20 cellular contexts compared by ENCODE assay signal in genomic region chr12:120798696-120799095, GRCh38.
A peak's percentile ranks its signal among the peaks of the same experiment; 100 is the strongest.
DNase-seq lines count a peak whose midpoint lies in the region; ATAC-seq and TF ChIP-seq lines count a peak whose summit lies in the region.
"Had no signal": no experiment of that assay in that cellular context is flagged by ENCODE, and none has a peak within 500 bp of the region (broad histone marks: within the 10 kb centered on the region; RNA-seq: fewer than 3 reads in every experiment).

No MANE protein-coding gene starts in this region.

- peaks cover 17% of the 10 kb centered on the region; the same call in 1 of the 2 replicates for H3K9me3 ChIP-seq in SK-N-SH

- peaks cover 0 to 17% of the 10 kb centered on the region in 2 experiments for H3K36me3 ChIP-seq in SK-N-SH (replicated peaks in 1 of 2; ENCODE audit: control insufficient read depth in 1 of 2, insufficient read depth in 2 of 2, low read length in 1 of 2)
- H3K36me3 ChIP-seq: brain microvascular endothelial cell had no signal

- TF ChIP-seq EP300 in SK-N-SH (IDR thresholded peaks at IDR 0.05; ENCODE audit: borderline replicate concordance in 1 of 2, low read depth in 1 of 2, low read length in 1 of 2), result peak in 1 of 2 experiments; percentile 16; a peak in 1 of 4 replicates

- no peak overlapping the region for H3K9ac ChIP-seq in SK-N-SH

- H4K20me1 ChIP-seq in SK-N-SH (ENCODE audit: insufficient read depth), result no peaks in the 10 kb centered on the region

- H3K4me3 Mint-ChIP-seq in activated CD4-positive, alpha-beta T cell treated with anti-CD3 and anti-CD28 coated beads, Interleukin-2, amount 10 ng/mL, durations not matched to agents 7 days and 5 days, result no peak overlapping the region
- H3K4me3 Mint-ChIP-seq: activated CD4-positive, alpha-beta T cell treated with anti-CD3 and anti-CD28 coated beads for 36 hours; CD4-positive, alpha-beta memory T cell; GM23338 had no signal

- TF ChIP-seq POLR2A in erythroblast (IDR thresholded peaks at IDR 0.05; ENCODE audit: low read length), result no peak

- H3F3A ChIP-seq in SK-N-SH (replicated peaks; ENCODE audit: insufficient read depth), result no peaks in the 10 kb centered on the region

- POLR2A ChIA-PET in SK-N-SH (lab: Yijun Ruan, JAX), result no interaction called here
- POLR2A ChIA-PET in activated CD4-positive, alpha-beta T cell treated with anti-CD3 and anti-CD28 coated beads, Interleukin-2, amount 10 ng/mL, durations not matched to agents 7 days and 5 days (lab: Charles Lee), result no interaction called here

- H3K27ac ChIP-seq in SK-N-SH (ENCODE audit: low read depth in 2 of 2, low read length in 1 of 2), result no peak overlapping the region
- H3K27ac ChIP-seq: brain microvascular endothelial cell, PC-9 had no signal

- no peak for TF ChIP-seq CTCF in SK-N-SH (IDR thresholded peaks at IDR 0.05)

- DNase-seq in SK-N-SH (peak; percentile 19), NCI-H2107 treated with DMSO at 0.1 percent for 48 hours (lab: John Stamatoyannopoulos, UW; ENCODE audit: unreplicated experiment) (peak; percentile 49), myocyte (ENCODE audit: low read depth) (peak; percentile 39), epidermal melanocyte (ENCODE audit: insufficient read length, low spot score) (no peak), erythroblast (lab: John Stamatoyannopoulos, UW) (no peak)
- no peak for DNase-seq in activated CD4-positive, alpha-beta T cell treated with anti-CD3 and anti-CD28 coated beads, Interleukin-2, amount 10 ng/mL, durations not matched to agents 7 days and 5 days
- DNase-seq: activated CD4-positive, alpha-beta T cell treated with anti-CD3 and anti-CD28 coated beads for 36 hours; brain microvascular endothelial cell; CD4-positive, alpha-beta memory T cell; cortex of kidney; foreskin melanocyte; midbrain; NCI-H1092 treated with DMSO at 0.1 percent for 48 hours; NCI-H446 treated with DMSO at 0.1 percent for 48 hours; PC-9; right cardiac atrium had no signal

- H3K27me3 Mint-ChIP-seq in activated CD4-positive, alpha-beta T cell treated with anti-CD3 and anti-CD28 coated beads, Interleukin-2, amount 10 ng/mL, durations not matched to agents 7 days and 5 days, result no peaks in the 10 kb centered on the region
- H3K27me3 Mint-ChIP-seq: activated CD4-positive, alpha-beta T cell treated with anti-CD3 and anti-CD28 coated beads for 36 hours; activated naive CD8-positive, alpha-beta T cell; CD4-positive, alpha-beta memory T cell had no signal

- no peak overlapping the region for H3K4me2 ChIP-seq in SK-N-SH
- H3K4me2 ChIP-seq: GM23338, PC-9 had no signal

- 65% methylated on average over 4 of the region's 4 CpGs for WGBS in SK-N-SH (ENCODE audit: low lambda C conversion rate)

- no peak overlapping the region for H3K4me3 ChIP-seq in SK-N-SH (ENCODE audit: low read depth in 2 of 2, low read length in 1 of 2)
- H3K4me3 ChIP-seq: GM23338, PC-9 had no signal

- peaks cover 0 to 9% of the 10 kb centered on the region in 2 experiments; a peak in 3 of 4 replicates for H3K4me1 ChIP-seq in SK-N-SH (ENCODE audit: control insufficient read depth in 1 of 2, insufficient read depth in 2 of 2, low read depth in 1 of 2, low read length in 1 of 2)

- H3K79me2 ChIP-seq in SK-N-SH (ENCODE audit: insufficient read depth), result peaks cover 5% of the 10 kb centered on the region; the same call in 1 of the 2 replicates

- peaks cover 42% of the 10 kb centered on the region for H3K4me1 Mint-ChIP-seq in activated CD4-positive, alpha-beta T cell treated with anti-CD3 and anti-CD28 coated beads, Interleukin-2, amount 10 ng/mL, durations not matched to agents 7 days and 5 days

- no peak overlapping the region for H2AFZ ChIP-seq in SK-N-SH (ENCODE audit: low read depth)
- H2AFZ ChIP-seq: GM23338, PC-9 had no signal

- H3K9me3 Mint-ChIP-seq in activated CD4-positive, alpha-beta T cell treated with anti-CD3 and anti-CD28 coated beads, Interleukin-2, amount 10 ng/mL, durations not matched to agents 7 days and 5 days, result peaks cover 36% of the 10 kb centered on the region

- no peaks in the 10 kb centered on the region for H3K9me2 ChIP-seq in SK-N-SH

- H3K36me3 Mint-ChIP-seq in activated CD4-positive, alpha-beta T cell treated with anti-CD3 and anti-CD28 coated beads, Interleukin-2, amount 10 ng/mL, durations not matched to agents 7 days and 5 days (ENCODE audit: low read depth), result peaks cover 43% of the 10 kb centered on the region

- ATAC-seq in SK-N-SH treated with all-trans-retinoic acid at 6 μM for 48 hours, result no peak
- ATAC-seq in GM21390 (IDR thresholded peaks at IDR 0.05; ENCODE audit: unreplicated experiment), result peak; percentile 46
- ATAC-seq: right cardiac atrium had no signal

- no peaks in the 10 kb centered on the region for H3K27me3 ChIP-seq in SK-N-SH (ENCODE audit: insufficient read depth)
- H3K27me3 ChIP-seq: brain microvascular endothelial cell had no signal

- CTCF ChIA-PET in SK-N-SH (lab: Yijun Ruan, JAX), result interaction anchor here (1.6 to 2.0 kb wide), 3 partner anchors 9 to 173 kb away, joined by 4 to 6 read pairs (median 4); no protein-coding TSS in a partner anchor
- CTCF ChIA-PET in activated CD4-positive, alpha-beta T cell treated with anti-CD3 and anti-CD28 coated beads, Interleukin-2, amount 10 ng/mL, durations not matched to agents 7 days and 5 days (lab: Charles Lee), result interaction anchor here (1.7 kb wide), 1 partner anchor 31 kb away, joined by 4 read pairs; no protein-coding TSS in a partner anchor

- TF ChIP-seq RAD21 in SK-N-SH (IDR thresholded peaks at IDR 0.05; ENCODE audit: low read length), result no peak

- no peak overlapping the region for H3K27ac Mint-ChIP-seq in activated CD4-positive, alpha-beta T cell treated with anti-CD3 and anti-CD28 coated beads, Interleukin-2, amount 10 ng/mL, durations not matched to agents 7 days and 5 days
- H3K27ac Mint-ChIP-seq: GM23338 had no signal

TF ChIP-seq in SK-N-SH, 30 proteins besides CTCF, POLR2A, EP300 and RAD21 (continues in another document):
- TF ChIP-seq ELF1 (IDR thresholded peaks at IDR 0.05), result no peak
- TF ChIP-seq FOXM1 (IDR thresholded peaks at IDR 0.05; ENCODE audit: low read depth), result no peak
- no peak for TF ChIP-seq TAF1 (IDR thresholded peaks at IDR 0.05; ENCODE audit: borderline replicate concordance, low read depth, low read length)
- TF ChIP-seq IRF3 (IDR thresholded peaks at IDR 0.05; ENCODE audit: low read depth, low read length), result no peak
- no peak for TF ChIP-seq PBX3 (IDR thresholded peaks at IDR 0.05)
- TF ChIP-seq CHD2 (IDR thresholded peaks at IDR 0.05; ENCODE audit: low read length, partially characterized antibody), result peak; percentile 32

TF ChIP-seq in SK-N-SH treated with all-trans-retinoic acid at 6 μM for 48 hours, 23 proteins besides CTCF, POLR2A, EP300 and RAD21:
- TF ChIP-seq CSRNP3 (CRISPR knock-in tag; IDR thresholded peaks at IDR 0.05) (no peak), ZNF8 (CRISPR knock-in tag; IDR thresholded peaks at IDR 0.05) (no peak), GLIS3 (CRISPR knock-in tag; IDR thresholded peaks at IDR 0.05) (no peak), CREB5 (CRISPR knock-in tag; IDR thresholded peaks at IDR 0.05; ENCODE audit: low read depth) (no peak), ZFP3 (CRISPR knock-in tag; IDR thresholded peaks at IDR 0.05) (no peak), ESRRG (CRISPR knock-in tag; IDR thresholded peaks at IDR 0.05) (no peak)

Comparison
In these comparisons a context has a peak if more than half of its experiments do, and no peak if none do; other contexts are left out.
1. DNase-seq: peak in SK-N-SH (single experiment), NCI-H2107 treated with DMSO at 0.1 percent for 48 hours (single experiment) and myocyte (single experiment); none in activated CD4-positive, alpha-beta T cell treated with anti-CD3 and anti-CD28 coated beads, Interleukin-2, amount 10 ng/mL, durations not matched to agents 7 days and 5 days (single experiment), epidermal melanocyte (single experiment) and erythroblast (0 of 2).